ENCODE assay signal across 1 cellular context in the genomic region with DNA sequence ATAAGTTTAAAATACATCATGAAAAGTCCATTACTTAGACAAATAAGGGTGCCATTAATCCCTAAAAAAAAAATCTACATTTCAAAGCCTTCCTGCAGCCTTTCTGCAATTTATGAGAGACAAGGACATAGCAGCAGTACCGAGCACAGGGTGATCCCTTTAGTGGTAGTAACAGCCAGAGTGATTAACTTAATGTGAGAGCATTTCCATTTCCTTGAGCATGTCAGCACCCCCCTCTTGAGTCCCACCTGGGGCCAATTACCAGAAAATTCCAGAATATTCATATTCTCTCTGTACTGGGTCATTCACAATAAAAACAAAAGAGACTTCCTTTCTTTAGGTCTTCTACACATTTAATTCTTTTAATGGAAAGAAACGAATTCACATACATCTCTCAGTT.
TF ChIP-seq lines count a peak whose summit lies in the region.

No MANE protein-coding gene starts in this region.

TF ChIP-seq in H1, 55 proteins besides CTCF, POLR2A, EP300 and RAD21:
- no peak for TF ChIP-seq CEBPB (IDR thresholded peaks at IDR 0.05; ENCODE audit: low read depth, low read length)
- no peak for TF ChIP-seq RBBP5 (IDR thresholded peaks at IDR 0.05; ENCODE audit: borderline replicate concordance, low read depth, low read length)
- TF ChIP-seq EZH2 (IDR thresholded peaks at IDR 0.05; ENCODE audit: low read depth, low read length, severe bottlenecking): no peak
- TF ChIP-seq NANOG (IDR thresholded peaks at IDR 0.05; ENCODE audit: insufficient read depth, low read depth, low read length, poor library complexity, severe bottlenecking): peak; percentile 97
- no peak for TF ChIP-seq TAF7 (optimal IDR thresholded peaks at IDR 0.05; ENCODE audit: borderline replicate concordance, low read depth, low read length)
- no peak for TF ChIP-seq E2F6 (IDR thresholded peaks at IDR 0.05)
- no peak for TF ChIP-seq CHD1 (IDR thresholded peaks at IDR 0.05; ENCODE audit: low read depth, low read length)
- TF ChIP-seq TBP (IDR thresholded peaks at IDR 0.05; ENCODE audit: low read depth, low read length): no peak
- TF ChIP-seq CREB1 (IDR thresholded peaks at IDR 0.05): no peak
- no peak for TF ChIP-seq ZNF274 (IDR thresholded peaks at IDR 0.05; ENCODE audit: borderline replicate concordance, extremely low read depth, low read length)
- TF ChIP-seq SAP30 (IDR thresholded peaks at IDR 0.05; ENCODE audit: insufficient read depth, insufficient replicate concordance, low read length): no peak
- TF ChIP-seq RNF2 (IDR thresholded peaks at IDR 0.05; ENCODE audit: borderline replicate concordance, low read depth, low read length, missing control alignments, poor library complexity, severe bottlenecking): no peak
- TF ChIP-seq CBX8 (IDR thresholded peaks at IDR 0.05; ENCODE audit: borderline replicate concordance, low read depth, low read length): no peak
- TF ChIP-seq, protein P1, sequence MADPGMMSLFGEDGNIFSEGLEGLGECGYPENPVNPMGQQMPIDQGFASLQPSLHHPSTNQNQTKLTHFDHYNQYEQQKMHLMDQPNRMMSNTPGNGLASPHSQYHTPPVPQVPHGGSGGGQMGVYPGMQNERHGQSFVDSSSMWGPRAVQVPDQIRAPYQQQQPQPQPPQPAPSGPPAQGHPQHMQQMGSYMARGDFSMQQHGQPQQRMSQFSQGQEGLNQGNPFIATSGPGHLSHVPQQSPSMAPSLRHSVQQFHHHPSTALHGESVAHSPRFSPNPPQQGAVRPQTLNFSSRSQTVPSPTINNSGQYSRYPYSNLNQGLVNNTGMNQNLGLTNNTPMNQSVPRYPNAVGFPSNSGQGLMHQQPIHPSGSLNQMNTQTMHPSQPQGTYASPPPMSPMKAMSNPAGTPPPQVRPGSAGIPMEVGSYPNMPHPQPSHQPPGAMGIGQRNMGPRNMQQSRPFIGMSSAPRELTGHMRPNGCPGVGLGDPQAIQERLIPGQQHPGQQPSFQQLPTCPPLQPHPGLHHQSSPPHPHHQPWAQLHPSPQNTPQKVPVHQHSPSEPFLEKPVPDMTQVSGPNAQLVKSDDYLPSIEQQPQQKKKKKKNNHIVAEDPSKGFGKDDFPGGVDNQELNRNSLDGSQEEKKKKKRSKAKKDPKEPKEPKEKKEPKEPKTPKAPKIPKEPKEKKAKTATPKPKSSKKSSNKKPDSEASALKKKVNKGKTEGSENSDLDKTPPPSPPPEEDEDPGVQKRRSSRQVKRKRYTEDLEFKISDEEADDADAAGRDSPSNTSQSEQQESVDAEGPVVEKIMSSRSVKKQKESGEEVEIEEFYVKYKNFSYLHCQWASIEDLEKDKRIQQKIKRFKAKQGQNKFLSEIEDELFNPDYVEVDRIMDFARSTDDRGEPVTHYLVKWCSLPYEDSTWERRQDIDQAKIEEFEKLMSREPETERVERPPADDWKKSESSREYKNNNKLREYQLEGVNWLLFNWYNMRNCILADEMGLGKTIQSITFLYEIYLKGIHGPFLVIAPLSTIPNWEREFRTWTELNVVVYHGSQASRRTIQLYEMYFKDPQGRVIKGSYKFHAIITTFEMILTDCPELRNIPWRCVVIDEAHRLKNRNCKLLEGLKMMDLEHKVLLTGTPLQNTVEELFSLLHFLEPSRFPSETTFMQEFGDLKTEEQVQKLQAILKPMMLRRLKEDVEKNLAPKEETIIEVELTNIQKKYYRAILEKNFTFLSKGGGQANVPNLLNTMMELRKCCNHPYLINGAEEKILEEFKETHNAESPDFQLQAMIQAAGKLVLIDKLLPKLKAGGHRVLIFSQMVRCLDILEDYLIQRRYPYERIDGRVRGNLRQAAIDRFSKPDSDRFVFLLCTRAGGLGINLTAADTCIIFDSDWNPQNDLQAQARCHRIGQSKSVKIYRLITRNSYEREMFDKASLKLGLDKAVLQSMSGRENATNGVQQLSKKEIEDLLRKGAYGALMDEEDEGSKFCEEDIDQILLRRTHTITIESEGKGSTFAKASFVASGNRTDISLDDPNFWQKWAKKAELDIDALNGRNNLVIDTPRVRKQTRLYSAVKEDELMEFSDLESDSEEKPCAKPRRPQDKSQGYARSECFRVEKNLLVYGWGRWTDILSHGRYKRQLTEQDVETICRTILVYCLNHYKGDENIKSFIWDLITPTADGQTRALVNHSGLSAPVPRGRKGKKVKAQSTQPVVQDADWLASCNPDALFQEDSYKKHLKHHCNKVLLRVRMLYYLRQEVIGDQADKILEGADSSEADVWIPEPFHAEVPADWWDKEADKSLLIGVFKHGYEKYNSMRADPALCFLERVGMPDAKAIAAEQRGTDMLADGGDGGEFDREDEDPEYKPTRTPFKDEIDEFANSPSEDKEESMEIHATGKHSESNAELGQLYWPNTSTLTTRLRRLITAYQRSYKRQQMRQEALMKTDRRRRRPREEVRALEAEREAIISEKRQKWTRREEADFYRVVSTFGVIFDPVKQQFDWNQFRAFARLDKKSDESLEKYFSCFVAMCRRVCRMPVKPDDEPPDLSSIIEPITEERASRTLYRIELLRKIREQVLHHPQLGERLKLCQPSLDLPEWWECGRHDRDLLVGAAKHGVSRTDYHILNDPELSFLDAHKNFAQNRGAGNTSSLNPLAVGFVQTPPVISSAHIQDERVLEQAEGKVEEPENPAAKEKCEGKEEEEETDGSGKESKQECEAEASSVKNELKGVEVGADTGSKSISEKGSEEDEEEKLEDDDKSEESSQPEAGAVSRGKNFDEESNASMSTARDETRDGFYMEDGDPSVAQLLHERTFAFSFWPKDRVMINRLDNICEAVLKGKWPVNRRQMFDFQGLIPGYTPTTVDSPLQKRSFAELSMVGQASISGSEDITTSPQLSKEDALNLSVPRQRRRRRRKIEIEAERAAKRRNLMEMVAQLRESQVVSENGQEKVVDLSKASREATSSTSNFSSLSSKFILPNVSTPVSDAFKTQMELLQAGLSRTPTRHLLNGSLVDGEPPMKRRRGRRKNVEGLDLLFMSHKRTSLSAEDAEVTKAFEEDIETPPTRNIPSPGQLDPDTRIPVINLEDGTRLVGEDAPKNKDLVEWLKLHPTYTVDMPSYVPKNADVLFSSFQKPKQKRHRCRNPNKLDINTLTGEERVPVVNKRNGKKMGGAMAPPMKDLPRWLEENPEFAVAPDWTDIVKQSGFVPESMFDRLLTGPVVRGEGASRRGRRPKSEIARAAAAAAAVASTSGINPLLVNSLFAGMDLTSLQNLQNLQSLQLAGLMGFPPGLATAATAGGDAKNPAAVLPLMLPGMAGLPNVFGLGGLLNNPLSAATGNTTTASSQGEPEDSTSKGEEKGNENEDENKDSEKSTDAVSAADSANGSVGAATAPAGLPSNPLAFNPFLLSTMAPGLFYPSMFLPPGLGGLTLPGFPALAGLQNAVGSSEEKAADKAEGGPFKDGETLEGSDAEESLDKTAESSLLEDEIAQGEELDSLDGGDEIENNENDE (IDR thresholded peaks at IDR 0.05; ENCODE audit: insufficient replicate concordance, low read length): peak; percentile 93
- no peak for TF ChIP-seq KDM1A (IDR thresholded peaks at IDR 0.05; ENCODE audit: borderline replicate concordance, low read length)
- TF ChIP-seq GABPA (IDR thresholded peaks at IDR 0.05; ENCODE audit: borderline replicate concordance, insufficient read depth, low read length): no peak
- TF ChIP-seq SP1 (IDR thresholded peaks at IDR 0.05; ENCODE audit: low read depth, low read length): peak; percentile 72
- TF ChIP-seq POU5F1 (IDR thresholded peaks at IDR 0.05; ENCODE audit: low read depth, low read length): peak; percentile 87
- no peak for TF ChIP-seq USF2 (IDR thresholded peaks at IDR 0.05; ENCODE audit: low read length)
- TF ChIP-seq JUN (IDR thresholded peaks at IDR 0.05; ENCODE audit: low read depth, low read length): no peak
- no peak for TF ChIP-seq MAFK (IDR thresholded peaks at IDR 0.05; ENCODE audit: low read depth, low read length)
- no peak for TF ChIP-seq ATF3 (IDR thresholded peaks at IDR 0.05; ENCODE audit: insufficient read depth, low read depth, low read length)
- TF ChIP-seq TEAD4 (IDR thresholded peaks at IDR 0.05; ENCODE audit: low read depth, low read length): 0 out of 2 replicates have a peak, but pooled peaks have one; percentile 67
- TF ChIP-seq SIRT6 (IDR thresholded peaks at IDR 0.05; ENCODE audit: low read length): no peak
- no peak for TF ChIP-seq TAF1 (IDR thresholded peaks at IDR 0.05; ENCODE audit: low read depth, low read length)
- TF ChIP-seq NRF1 (IDR thresholded peaks at IDR 0.05; ENCODE audit: low read depth, low read length): no peak
- 0 out of 4 replicates have a peak, but pooled peaks of 1 of the 2 experiments have one; percentile 63 for TF ChIP-seq HDAC2 (IDR thresholded peaks at IDR 0.05; ENCODE audit: borderline replicate concordance in 1 of 2, low read depth in 2 of 2, low read length in 2 of 2)
- TF ChIP-seq EGR1 (IDR thresholded peaks at IDR 0.05; ENCODE audit: borderline replicate concordance, low read depth, low read length): no peak
- no peak for TF ChIP-seq KDM5A (IDR thresholded peaks at IDR 0.05; ENCODE audit: low read length)
- no peak for TF ChIP-seq CHD2 (IDR thresholded peaks at IDR 0.05; ENCODE audit: low read length)
- TF ChIP-seq ATF2 (IDR thresholded peaks at IDR 0.05; ENCODE audit: low read length): no peak
- TF ChIP-seq JUND (IDR thresholded peaks at IDR 0.05; ENCODE audit: low read length): no peak
- no peak for TF ChIP-seq KDM4A (IDR thresholded peaks at IDR 0.05; ENCODE audit: low read depth, low read length, severe bottlenecking)
- no peak for TF ChIP-seq BRCA1 (IDR thresholded peaks at IDR 0.05; ENCODE audit: low read depth, low read length)
- no peak for TF ChIP-seq SP4 (IDR thresholded peaks at IDR 0.05; ENCODE audit: low read length)
- no peak for TF ChIP-seq YY1 (IDR thresholded peaks at IDR 0.05; ENCODE audit: low read depth, low read length)
- TF ChIP-seq RXRA (IDR thresholded peaks at IDR 0.05; ENCODE audit: insufficient read depth, low read depth, low read length): no peak
- no peak for TF ChIP-seq SP2 (IDR thresholded peaks at IDR 0.05; ENCODE audit: low read length)
- no peak for TF ChIP-seq ASH2L (IDR thresholded peaks at IDR 0.05; ENCODE audit: low read length)
- TF ChIP-seq BCL11A (IDR thresholded peaks at IDR 0.05; ENCODE audit: low read depth in 2 of 2, low read length in 2 of 2): peak in 1 of 2 experiments; percentile 60
- TF ChIP-seq HDAC6 (IDR thresholded peaks at IDR 0.05; ENCODE audit: low read depth, low read length): no peak
- TF ChIP-seq SIX5 (IDR thresholded peaks at IDR 0.05; ENCODE audit: low read depth, low read length): no peak
- no peak for TF ChIP-seq PHF8 (conservative IDR thresholded peaks at IDR 0.05; ENCODE audit: low read depth, low read length)
- TF ChIP-seq GTF2F1 (IDR thresholded peaks at IDR 0.05; ENCODE audit: borderline replicate concordance, low read depth, low read length): no peak
- TF ChIP-seq FOSL1 (IDR thresholded peaks at IDR 0.05; ENCODE audit: insufficient read depth, low read depth, low read length): no peak
- no peak for TF ChIP-seq CBX5 (IDR thresholded peaks at IDR 0.05; ENCODE audit: low read depth, low read length)
- TF ChIP-seq, protein P2, sequence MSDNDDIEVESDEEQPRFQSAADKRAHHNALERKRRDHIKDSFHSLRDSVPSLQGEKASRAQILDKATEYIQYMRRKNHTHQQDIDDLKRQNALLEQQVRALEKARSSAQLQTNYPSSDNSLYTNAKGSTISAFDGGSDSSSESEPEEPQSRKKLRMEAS (IDR thresholded peaks at IDR 0.05): no peak
- TF ChIP-seq SIN3A (conservative IDR thresholded peaks at IDR 0.05 in 1 of 2, IDR thresholded peaks at IDR 0.05 in 1 of 2; ENCODE audit: low read depth in 1 of 2, low read length in 2 of 2): no peak
- TF ChIP-seq TCF12 (IDR thresholded peaks at IDR 0.05; ENCODE audit: low read depth, low read length): peak; percentile 95
- no peak for TF ChIP-seq CTBP2 (IDR thresholded peaks at IDR 0.05; ENCODE audit: borderline replicate concordance, insufficient read depth, insufficient read length, low read length)
- TF ChIP-seq BACH1 (IDR thresholded peaks at IDR 0.05; ENCODE audit: low read length): no peak
- no peak for TF ChIP-seq RFX5 (IDR thresholded peaks at IDR 0.05; ENCODE audit: borderline replicate concordance, low read depth, low read length)
- TF ChIP-seq POLR2AphosphoS5 (IDR thresholded peaks at IDR 0.05; ENCODE audit: low read depth, low read length): no peak
- TF ChIP-seq SRF (IDR thresholded peaks at IDR 0.05; ENCODE audit: low read depth, low read length): no peak
